15 cellular contexts compared by ENCODE assay signal in genomic region chr18:74163019-74163656, GRCh38. TPM values are rescaled to one million over a fixed set of nuclear protein-coding genes. Genes with fewer than 3 reads are reported as not detected.
DNase-seq lines count a peak whose midpoint lies in the region; ATAC-seq, FAIRE-seq and TF ChIP-seq lines count a peak whose summit lies in the region.
"Had no signal": no experiment of that assay in that cellular context is flagged by ENCODE, and none has a peak within 500 bp of the region (broad histone marks: within the 10 kb centered on the region; RNA-seq: fewer than 3 reads in every experiment).

No MANE protein-coding gene starts in this region.

- no peak overlapping the region for H2AFZ ChIP-seq in PC-3 (ENCODE audit: low read length)

- no peak overlapping the region for H3K9ac ChIP-seq in PC-3 (ENCODE audit: low read length)

- POLR2A ChIA-PET in PC-3 (lab: Charles Lee; ENCODE audit: unreplicated experiment) = no interaction called here

- no peak overlapping the region for H3K4me2 ChIP-seq in PC-3 (ENCODE audit: low read length)

- no peaks in the 10 kb centered on the region for H3K9me2 ChIP-seq in PC-3 (replicated peaks; ENCODE audit: low read length)

- no peaks in the 10 kb centered on the region for H4K20me1 ChIP-seq in PC-3 (ENCODE audit: low read length)

- H3K27ac Mint-ChIP-seq in HFFc6 (no peak overlapping the region), naive B cell (peak overlapping the region in 1 of 6 donors; percentile 17)

- H3K4me1 Mint-ChIP-seq in HFFc6 (ENCODE audit: low read depth) (no peaks in the 10 kb centered on the region), naive B cell (peaks cover 16 to 24% (median 21%) of the 10 kb centered on the region in 3 donors)

- no peaks in the 10 kb centered on the region for H3K27me3 ChIP-seq in tibial artery
- no peaks in the 10 kb centered on the region for H3K27me3 ChIP-seq in PC-3 (ENCODE audit: low read length)
- H3K27me3 ChIP-seq: ascending aorta had no signal

- H3K9me3 ChIP-seq in tibial artery = no peaks in the 10 kb centered on the region
- H3K9me3 ChIP-seq in PC-3 (ENCODE audit: low read length) = no peaks in the 10 kb centered on the region
- H3K9me3 ChIP-seq: ascending aorta, psoas muscle had no signal

- H3K27me3 Mint-ChIP-seq in HFFc6 (ENCODE audit: insufficient read depth) (peaks cover 9% of the 10 kb centered on the region), naive B cell (peaks cover 0 to 4% (median 0%) of the 10 kb centered on the region in 3 donors)
- H3K27me3 Mint-ChIP-seq: stimulated activated naive CD8-positive, alpha-beta T cell treated with anti-CD3 and anti-CD28 coated beads, Interleukin-15, amount 100 ng/mL, for 72 hours had no signal

- FAIRE-seq in frontal cortex (lab: Jason Lieb, UNC) = no peak

- intact Hi-C loops in tibial artery (cut with DNase I; ENCODE audit: low total_unique reads) = no loop called here
- intact Hi-C loops in PC-3 (cut with micrococcal nuclease) = no loop called here

- H3K36me3 Mint-ChIP-seq in HFFc6 (ENCODE audit: low read depth) (peaks cover 1% of the 10 kb centered on the region; the same call in 1 of the 2 replicates), naive B cell (peaks cover 15 to 23% of the 10 kb centered on the region in 2 donors)

- H3K4me3 Mint-ChIP-seq in HFFc6 (no peak overlapping the region), naive B cell (no peak overlapping the region)
- H3K4me3 Mint-ChIP-seq: stimulated activated naive CD8-positive, alpha-beta T cell treated with anti-CD3 and anti-CD28 coated beads, Interleukin-15, amount 100 ng/mL, for 72 hours had no signal

- H3K27ac ChIP-seq in tibial artery = no peak overlapping the region
- H3K27ac ChIP-seq in PC-3 (ENCODE audit: low read length) = no peak overlapping the region
- H3K27ac ChIP-seq: ascending aorta, psoas muscle had no signal

- peak; percentile 69 for ATAC-seq in GM18907 (IDR thresholded peaks at IDR 0.05; ENCODE audit: unreplicated experiment)
- peak; percentile 78 to 86 for ATAC-seq in naive B cell (ENCODE audit: low read depth in 2 of 2)
- ATAC-seq in PC-3 = no peak
- ATAC-seq: psoas muscle; stimulated activated naive CD8-positive, alpha-beta T cell treated with anti-CD3 and anti-CD28 coated beads, Interleukin-15, amount 100 ng/mL, for 72 hours had no signal

- CTCF ChIA-PET in PC-3 (lab: Charles Lee) = no interaction called here

- no TSS peak for BruUV-seq in PC-3 (replicated peaks; lab: Mats Ljungman, UMichigan)

- H3K36me3 ChIP-seq in tibial artery (peaks cover 13 to 43% (median 24%) of the 10 kb centered on the region in 3 donors), PC-3 (ENCODE audit: low read depth, low read length) (peaks cover 16% of the 10 kb centered on the region; the same call in 1 of the 2 replicates)

- H3K4me1 ChIP-seq in tibial artery (no peaks in the 10 kb centered on the region), PC-3 (ENCODE audit: insufficient read depth, low read length) (no peaks in the 10 kb centered on the region)
- H3K4me1 ChIP-seq: ascending aorta, psoas muscle had no signal

- no peaks in the 10 kb centered on the region for H3F3A ChIP-seq in PC-3 (ENCODE audit: low read length, unreplicated experiment)

- TF ChIP-seq CTCF in HFFc6 (IDR thresholded peaks at IDR 0.05) (peak; percentile 42), tibial artery (IDR thresholded peaks at IDR 0.05) (no peak), PC-3 (conservative IDR thresholded peaks at IDR 0.05; ENCODE audit: low read depth, low read length) (no peak)

- H3K79me2 ChIP-seq in PC-3 (ENCODE audit: low read length) = no peaks in the 10 kb centered on the region

- no peak overlapping the region for H3K4me3 ChIP-seq in tibial artery
- H3K4me3 ChIP-seq in PC-3 (ENCODE audit: low read length) = no peak overlapping the region
- H3K4me3 ChIP-seq: ascending aorta, psoas muscle had no signal

- no peak for DNase-seq in HFFc6
- DNase-seq in NOMO-1 treated with DMSO at 0.1 percent for 48 hours (lab: John Stamatoyannopoulos, UW; ENCODE audit: unreplicated experiment) = peak; percentile 74
- peak; percentile 11 for DNase-seq in naive B cell
- DNase-seq in tibial artery = no peak
- no peak for DNase-seq in frontal cortex (ENCODE audit: low spot score in 2 of 2)
- DNase-seq in DMS79 treated with DMSO at 0.1 percent for 48 hours (lab: John Stamatoyannopoulos, UW) = no peak
- DNase-seq in PC-3 = no peak
- DNase-seq: activated CD4-positive, alpha-beta T cell treated with anti-CD3 and anti-CD28 coated beads for 1 hour; activated T-cell treated with anti-CD3 and anti-CD28 coated beads, Interleukin-2, amount 50 U/mL, for 48 hours; psoas muscle; SIG-M5; stimulated activated CD4-positive, alpha-beta T cell treated with anti-CD3 and anti-CD28 coated beads, Interleukin-4, amount 100 ng/mL, for 1 hour; stimulated activated naive CD8-positive, alpha-beta T cell treated with anti-CD3 and anti-CD28 coated beads, Interleukin-15, amount 100 ng/mL, for 72 hours had no signal

- H3K9me3 Mint-ChIP-seq in HFFc6 (no peaks in the 10 kb centered on the region), naive B cell (no peaks in the 10 kb centered on the region)
- H3K9me3 Mint-ChIP-seq: stimulated activated naive CD8-positive, alpha-beta T cell treated with anti-CD3 and anti-CD28 coated beads, Interleukin-15, amount 100 ng/mL, for 72 hours had no signal

RNA-seq across cellular contexts. Expression of gene TIMM21, which starts 14.8 kb away (rescaled TPM):
- 10 to 100 TPM; 34.1 to 42.4 (median 40.6) TPM for total RNA-seq in HFFc6 (2021; fragmentation: NEBNext Ultra II Directional; extraction: Animal tissue kit (Norgen Biotek cat#: 25700))
- polyA plus RNA-seq in naive B cell (ENCODE audit: low read depth in 6 of 6) = 10 to 100 TPM; 16.0 to 28.3 (median 19.3) TPM
- 36.3 TPM for total RNA-seq in frontal cortex
- total RNA-seq in PC-3 (2014; rRNA removed) = 106 and 120 TPM in 2 replicates

RNA-seq across cellular contexts. Expression of gene FBXO15, which starts 15.5 kb away (rescaled TPM):
- 1 to 10 TPM in 3 of 6 experiments, under 1 TPM in 3; 0.71 to 2.2 (median 1.1) TPM for total RNA-seq in HFFc6 (2021; fragmentation: NEBNext Ultra II Directional; extraction: Animal tissue kit (Norgen Biotek cat#: 25700))
- polyA plus RNA-seq in naive B cell (ENCODE audit: low read depth in 6 of 6) = 10 to 100 TPM in 1 of 6 donors, 1 to 10 TPM in 5; 2.0 to 10.5 (median 3.6) TPM
- total RNA-seq in frontal cortex (4.1 TPM), PC-3 (2014; rRNA removed) (0.87 and 2.8 TPM in 2 replicates)
- total RNA-seq: ascending aorta had no signal

Comparison
In these comparisons a context has a peak if more than half of its experiments do, and no peak if none do; other contexts are left out.
1. DNase-seq: peak in NOMO-1 treated with DMSO at 0.1 percent for 48 hours (single experiment) and naive B cell (single experiment); none in HFFc6 (single experiment), tibial artery (0 of 2), frontal cortex (0 of 2), DMS79 treated with DMSO at 0.1 percent for 48 hours (single experiment) and PC-3 (single experiment).